In the genomic region with DNA sequence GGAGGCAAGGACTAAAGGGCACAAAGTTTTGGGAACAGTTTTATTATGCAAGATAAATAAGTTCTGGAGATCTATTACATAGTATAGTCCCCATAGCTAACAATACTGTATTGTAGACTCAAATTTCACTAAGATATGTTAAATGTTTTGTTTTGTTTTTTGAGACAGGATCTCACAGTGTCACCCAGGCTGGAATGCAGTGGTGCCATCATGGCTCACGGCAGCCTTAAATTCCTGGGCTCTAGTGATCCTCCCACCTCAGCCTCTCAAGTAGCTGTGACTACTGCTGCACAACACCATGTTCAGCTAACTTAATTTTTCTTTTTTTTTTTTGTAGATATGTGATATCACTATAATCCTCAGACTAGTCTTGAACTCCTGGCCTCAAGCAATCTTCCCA, we compare ENCODE assay signal across 8 cellular contexts.
"Had no signal": no experiment of that assay in that cellular context is flagged by ENCODE, and none has a peak within 500 bp of the region (broad histone marks: within the 10 kb centered on the region; RNA-seq: fewer than 3 reads in every experiment).

No MANE protein-coding gene starts in this region.

- H3K4me3 ChIP-seq: GM12878 had no signal

- ATAC-seq: GM12878 had no signal

- DNase-seq: GDM1, GF-D8 had no signal

- FAIRE-seq: G401.6, GM12878, GM12891, GM12892, GM18507, GM19239 had no signal
